ENCODE assay signal across 28 cellular contexts in the genomic region with DNA sequence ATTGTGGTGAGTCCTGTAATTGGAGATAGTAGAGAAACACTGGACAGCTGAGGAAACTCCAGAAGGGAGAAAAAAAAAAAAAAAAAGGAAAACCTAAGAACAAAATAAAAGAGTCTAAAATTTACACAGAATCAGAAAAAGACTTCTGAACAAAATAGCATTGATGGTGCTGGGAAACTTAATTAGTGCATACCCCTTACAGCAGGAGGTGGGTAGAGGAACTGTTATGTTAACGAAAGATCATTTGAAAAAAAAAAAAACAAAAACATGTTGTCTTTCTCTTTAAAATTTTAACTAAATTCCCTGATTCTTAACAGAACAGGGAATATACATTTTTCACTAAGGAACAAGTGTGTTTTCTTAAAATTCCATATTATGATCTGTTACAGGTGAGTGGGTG. TPM values are rescaled to one million over a fixed set of nuclear protein-coding genes. Genes with fewer than 3 reads are reported as not detected.
"Had no signal": no experiment of that assay in that cellular context is flagged by ENCODE, and none has a peak within 500 bp of the region (broad histone marks: within the 10 kb centered on the region; RNA-seq: fewer than 3 reads in every experiment).

No MANE protein-coding gene starts in this region.

- H3K4me1 Mint-ChIP-seq: mesothelial cell of epicardium; nephron; stimulated activated effector memory CD8-positive, alpha-beta T cell treated with anti-CD3 and anti-CD28 coated beads, Interleukin-12 subunit alpha, Interleukin-12 subunit beta, amount 100 ng/mL, for 72 hours had no signal

- H3K27me3 ChIP-seq: dorsolateral prefrontal cortex, esophagus muscularis mucosa, foreskin keratinocyte, gastroesophageal sphincter, heart left ventricle, hepatocyte, left lung, ovary, sigmoid colon, stomach, thyroid gland, vagina had no signal

- H3K9me3 ChIP-seq: esophagus muscularis mucosa, gastroesophageal sphincter, heart left ventricle, left lung, mucosa of descending colon, ovary, psoas muscle, sigmoid colon, stomach, thyroid gland, vagina had no signal

- H3K4me1 ChIP-seq: esophagus muscularis mucosa, foreskin keratinocyte, gastroesophageal sphincter, heart left ventricle, left lung, psoas muscle, sigmoid colon, stomach, thyroid gland, vagina had no signal

- H3K4me3 ChIP-seq: dorsolateral prefrontal cortex, esophagus muscularis mucosa, gastroesophageal sphincter, heart left ventricle, hepatocyte, left lung, mucosa of descending colon, ovary, psoas muscle, sigmoid colon, stomach, thyroid gland, vagina had no signal

- H3K27ac Mint-ChIP-seq: mesothelial cell of epicardium; naive thymus-derived CD4-positive, alpha-beta T cell; nephron; stimulated activated effector memory CD8-positive, alpha-beta T cell treated with anti-CD3 and anti-CD28 coated beads, Interleukin-12 subunit alpha, Interleukin-12 subunit beta, amount 100 ng/mL, for 72 hours had no signal

- H3K4me3 Mint-ChIP-seq: mesothelial cell of epicardium; naive thymus-derived CD4-positive, alpha-beta T cell; nephron; stimulated activated effector memory CD8-positive, alpha-beta T cell treated with anti-CD3 and anti-CD28 coated beads, Interleukin-12 subunit alpha, Interleukin-12 subunit beta, amount 100 ng/mL, for 72 hours had no signal

- H3K36me3 ChIP-seq: gastroesophageal sphincter, left lung, ovary, sigmoid colon, thyroid gland, vagina had no signal

- H3K4me2 ChIP-seq: hepatocyte had no signal

- H3K9me3 Mint-ChIP-seq: mesothelial cell of epicardium; nephron; stimulated activated effector memory CD8-positive, alpha-beta T cell treated with anti-CD3 and anti-CD28 coated beads, Interleukin-12 subunit alpha, Interleukin-12 subunit beta, amount 100 ng/mL, for 72 hours had no signal

- ATAC-seq: foreskin keratinocyte; gastroesophageal sphincter; heart left ventricle; left lung; mucosa of descending colon; naive thymus-derived CD4-positive, alpha-beta T cell; psoas muscle; right cardiac atrium; stimulated activated effector memory CD8-positive, alpha-beta T cell treated with anti-CD3 and anti-CD28 coated beads, Interleukin-12 subunit alpha, Interleukin-12 subunit beta, amount 100 ng/mL, for 72 hours had no signal

- H2AFZ ChIP-seq: hepatocyte had no signal

- DNase-seq: dorsolateral prefrontal cortex; effector CD8-positive, alpha-beta T cell; foreskin keratinocyte; heart left ventricle; left lung; mesenchymal stem cell; mucosa of descending colon; naive thymus-derived CD4-positive, alpha-beta T cell; occipital lobe; ovary; posterior cingulate gyrus; psoas muscle; right cardiac atrium; sigmoid colon; stimulated activated CD4-positive, alpha-beta T cell treated with anti-CD3 and anti-CD28 coated beads, Interleukin-2, amount 100 ng/mL, for 24 hours; stimulated activated CD4-positive, alpha-beta T cell treated with anti-CD3 and anti-CD28 coated beads, Interleukin-4, amount 100 ng/mL, for 24 hours; stimulated activated naive CD4-positive, alpha-beta T cell treated with Interleukin-2 at 50 U/mL for 16 hours; stomach; thyroid gland; trophoblast cell had no signal

- H3K27ac ChIP-seq: dorsolateral prefrontal cortex, esophagus muscularis mucosa, foreskin keratinocyte, gastroesophageal sphincter, heart left ventricle, hepatocyte, left lung, ovary, psoas muscle, sigmoid colon, stomach, thyroid gland, vagina had no signal

- H3K79me2 ChIP-seq: hepatocyte had no signal

- H3K36me3 Mint-ChIP-seq: stimulated activated effector memory CD8-positive, alpha-beta T cell treated with anti-CD3 and anti-CD28 coated beads, Interleukin-12 subunit alpha, Interleukin-12 subunit beta, amount 100 ng/mL, for 72 hours had no signal

RNA-seq across cellular contexts. Expression of a gene that starts 32.5 kb away (rescaled TPM):
- total RNA-seq: endothelial cell of umbilical vein had no signal
- polyA plus RNA-seq: endothelial cell of umbilical vein, hepatocyte had no signal
